In genomic region chr10:17229016-17229716, GRCh38 we compare ENCODE assay signal across 8 cellular contexts.
DNase-seq lines count a peak whose midpoint lies in the region; TF ChIP-seq lines count a peak whose summit lies in the region.

No MANE protein-coding gene starts in this region.

- no peak for TF ChIP-seq CTCF in OCI-LY3 (IDR thresholded peaks at IDR 0.05; ENCODE audit: low read depth, low read length)
- no peak for TF ChIP-seq CTCF in fibroblast of mammary gland (conservative IDR thresholded peaks at IDR 0.05; ENCODE audit: control insufficient read depth, insufficient read depth, low read depth, low read length)

- peak overlapping the region; percentile 97 for H3K4me3 ChIP-seq in OCI-LY3 (ENCODE audit: low read length)
- H3K4me3 ChIP-seq in fibroblast of mammary gland (ENCODE audit: control insufficient read depth, low read depth, low read length): peak overlapping the region; percentile 97
- H3K4me3 ChIP-seq in neuron (ENCODE audit: low read length): peak overlapping the region; percentile 97
- H3K4me3 ChIP-seq in subcutaneous abdominal adipose tissue (ENCODE audit: low read depth in 1 of 5, low read length in 5 of 5): peak overlapping the region; percentile 96 to 100 (median 100)

- H3K79me2 ChIP-seq in OCI-LY3 (ENCODE audit: low read length): peaks cover 47% of the 10 kb centered on the region

- H3K9ac ChIP-seq in OCI-LY3 (ENCODE audit: low read length) (peak overlapping the region; percentile 100), subcutaneous abdominal adipose tissue (ENCODE audit: low read length in 5 of 5) (peak overlapping the region; percentile 81 to 100 (median 97))

- H3K4me1 ChIP-seq in OCI-LY3 (ENCODE audit: low read length) (peaks cover 37% of the 10 kb centered on the region), neuron (ENCODE audit: insufficient read depth, low read length) (peaks cover 38% of the 10 kb centered on the region), subcutaneous abdominal adipose tissue (ENCODE audit: control insufficient read depth in 5 of 5, insufficient read depth in 5 of 5, low read length in 5 of 5) (peaks cover 16 to 56% (median 51%) of the 10 kb centered on the region in 5 donors)

- H3K27me3 ChIP-seq in OCI-LY3 (ENCODE audit: low read depth, low read length) (no peaks in the 10 kb centered on the region), neuron (ENCODE audit: insufficient read depth, low read length) (no peaks in the 10 kb centered on the region), subcutaneous abdominal adipose tissue (ENCODE audit: control insufficient read depth in 5 of 5, insufficient read depth in 4 of 5, low read length in 5 of 5) (no peaks in the 10 kb centered on the region)

- DNase-seq in D341Med (ENCODE audit: low spot score): peak; percentile 71
- peak; percentile 90 for DNase-seq in GOT3 (lab: John Stamatoyannopoulos, UW)
- DNase-seq in activated T-helper 1 cell treated with Interleukin-2 at 50 U/mL for 16 hours (ENCODE audit: low read depth): peak; percentile 73
- DNase-seq in fibroblast of mammary gland (ENCODE audit: low read depth): peak; percentile 89
- DNase-seq in OCI-M2 (lab: John Stamatoyannopoulos, UW; ENCODE audit: unreplicated experiment): no peak

- peaks cover 32% of the 10 kb centered on the region for H3K36me3 ChIP-seq in OCI-LY3 (replicated peaks; ENCODE audit: low read depth, low read length)
- H3K36me3 ChIP-seq in neuron (ENCODE audit: insufficient read depth, low read length): peaks cover 38% of the 10 kb centered on the region
- peaks cover 23 to 44% (median 34%) of the 10 kb centered on the region in 5 donors for H3K36me3 ChIP-seq in subcutaneous abdominal adipose tissue (ENCODE audit: control insufficient read depth in 5 of 5, insufficient read depth in 5 of 5, low read length in 5 of 5)

- H3K27ac ChIP-seq in OCI-LY3 (ENCODE audit: low read length) (peak overlapping the region; percentile 97), subcutaneous abdominal adipose tissue (ENCODE audit: low read depth, low read length) (peak overlapping the region; percentile 100)

- H3K4me2 ChIP-seq in OCI-LY3 (ENCODE audit: low read length): peak overlapping the region; percentile 97

- H4K20me1 ChIP-seq in OCI-LY3 (ENCODE audit: insufficient read depth, low read length): peaks cover 33% of the 10 kb centered on the region

- H2AFZ ChIP-seq in OCI-LY3 (ENCODE audit: low read depth, low read length) (no peak overlapping the region), neuron (ENCODE audit: low read depth, low read length) (no peak overlapping the region)

- H3K9me3 ChIP-seq in OCI-LY3 (ENCODE audit: insufficient read depth, low read length) (no peaks in the 10 kb centered on the region), neuron (ENCODE audit: low read length) (no peaks in the 10 kb centered on the region), subcutaneous abdominal adipose tissue (ENCODE audit: control insufficient read depth in 5 of 5, low read length in 5 of 5) (no peaks in the 10 kb centered on the region)
